ENCODE assay signal across 16 cellular contexts in genomic region chr1:85356130-85356529, GRCh38.
A peak's percentile ranks its signal among the peaks of the same experiment; 100 is the strongest.
DNase-seq lines count a peak whose midpoint lies in the region; ATAC-seq, FAIRE-seq and TF ChIP-seq lines count a peak whose summit lies in the region.
"Had no signal": no experiment of that assay in that cellular context is flagged by ENCODE, and none has a peak within 500 bp of the region (broad histone marks: within the 10 kb centered on the region; RNA-seq: fewer than 3 reads in every experiment).

No MANE protein-coding gene starts in this region.

- no peak for TF ChIP-seq POLR2A in A549 (IDR thresholded peaks at IDR 0.05; ENCODE audit: low read length)

- no peak for TF ChIP-seq CTCF in A549 (IDR thresholded peaks at IDR 0.05)
- no peak for TF ChIP-seq CTCF in Calu3 (IDR thresholded peaks at IDR 0.05; ENCODE audit: unreplicated experiment)
- no peak for TF ChIP-seq CTCF in LNCaP clone FGC (IDR thresholded peaks at IDR 0.05; ENCODE audit: control insufficient read depth, extremely low read depth, insufficient read depth)
- no peak for TF ChIP-seq CTCF in kidney (IDR thresholded peaks at IDR 0.05; ENCODE audit: borderline replicate concordance, extremely low read depth, insufficient read depth)

- H3K4me3 ChIP-seq in A549, result no peak overlapping the region
- H3K4me3 ChIP-seq in LNCaP clone FGC (ENCODE audit: low read depth, low read length), result peak overlapping the region; percentile 12; the same call in 1 of the 2 replicates
- H3K4me3 ChIP-seq in kidney (ENCODE audit: low read length in 2 of 2), result no peak overlapping the region
- no peak overlapping the region for H3K4me3 ChIP-seq in small intestine (ENCODE audit: low read depth in 1 of 2, low read length in 2 of 2)

- H3K27ac ChIP-seq in A549, result no peak overlapping the region
- peak overlapping the region in 1 of 2 donors; percentile 12 for H3K27ac ChIP-seq in kidney (ENCODE audit: low read depth in 2 of 2, low read length in 2 of 2)
- no peak overlapping the region for H3K27ac ChIP-seq in small intestine (ENCODE audit: low read depth in 1 of 2, low read length in 1 of 2)

- peaks cover 64% of the 10 kb centered on the region for H3K4me1 Mint-ChIP-seq in Calu3 (ENCODE audit: low read depth, unreplicated experiment)

- H3K36me3 ChIP-seq in kidney (ENCODE audit: control insufficient read depth in 1 of 2, insufficient read depth in 2 of 2, low read length in 2 of 2) (no peaks in the 10 kb centered on the region), small intestine (ENCODE audit: control insufficient read depth in 2 of 2, insufficient read depth in 2 of 2, low read length in 2 of 2) (no peaks in the 10 kb centered on the region)

- H3K4me3 Mint-ChIP-seq in Calu3 (ENCODE audit: low read depth, unreplicated experiment), result no peak overlapping the region
- H3K4me3 Mint-ChIP-seq: H9 had no signal

- H3K4me1 ChIP-seq in A549 (peaks cover 32% of the 10 kb centered on the region), kidney (ENCODE audit: control insufficient read depth in 1 of 2, insufficient read depth in 1 of 2, low read depth in 1 of 2, low read length in 2 of 2) (peaks cover 2 to 28% of the 10 kb centered on the region in 2 donors), small intestine (ENCODE audit: control insufficient read depth in 2 of 2, insufficient read depth in 1 of 2, low read depth in 1 of 2, low read length in 1 of 2) (no peaks in the 10 kb centered on the region)

- H3K27me3 Mint-ChIP-seq in Calu3 (ENCODE audit: unreplicated experiment), result no peaks in the 10 kb centered on the region

- H3K9me3 ChIP-seq in A549 (no peaks in the 10 kb centered on the region), kidney (ENCODE audit: control insufficient read depth in 1 of 2, low read length in 2 of 2) (no peaks in the 10 kb centered on the region), small intestine (ENCODE audit: control insufficient read depth, low read depth) (no peaks in the 10 kb centered on the region)

- peaks cover 12% of the 10 kb centered on the region for H3K36me3 Mint-ChIP-seq in Calu3 (ENCODE audit: insufficient read depth, unreplicated experiment)

- FAIRE-seq in A549 (lab: Jason Lieb, UNC) (no peak), kidney (lab: Jason Lieb, UNC) (peak; percentile 59), small intestine (lab: Jason Lieb, UNC) (no peak)

- no peaks in the 10 kb centered on the region for H3K27me3 ChIP-seq in small intestine (ENCODE audit: control insufficient read depth in 2 of 2, insufficient read depth in 2 of 2, low read length in 2 of 2)

- H3K9me3 Mint-ChIP-seq in Calu3 (ENCODE audit: low read depth, unreplicated experiment), result peaks cover 2% of the 10 kb centered on the region
- H3K9me3 Mint-ChIP-seq: H9 had no signal

- CTCF ChIA-PET in A549 (lab: Yijun Ruan, JAX), result interaction anchor here (2.2 kb wide), 1 partner anchor 12 kb away, joined by 8 read pairs; no protein-coding TSS in a partner anchor
- CTCF ChIA-PET in Calu3 (lab: Charles Lee), result no interaction called here

- TF ChIP-seq RAD21 in A549 (conservative IDR thresholded peaks at IDR 0.05 in 1 of 2, IDR thresholded peaks at IDR 0.05 in 1 of 2), result no peak

- no TSS peak for BruUV-seq in Calu3 (replicated peaks; lab: Mats Ljungman, UMichigan)

- H3K9ac ChIP-seq in kidney (ENCODE audit: low read length in 2 of 2), result no peak overlapping the region

- H3K27ac Mint-ChIP-seq in Calu3 (ENCODE audit: unreplicated experiment), result peak overlapping the region; percentile 60

- ATAC-seq in A549 (no peak), GM18502 (IDR thresholded peaks at IDR 0.05; ENCODE audit: poor library complexity, unreplicated experiment) (no peak)
- ATAC-seq: SK-N-SH treated with all-trans-retinoic acid at 6 μM for 48 hours had no signal

- DNase-seq in A549 (ENCODE audit: low read depth in 1 of 2, low spot score in 1 of 2) (no peak), Calu3 (no peak), LNCaP clone FGC (ENCODE audit: low read depth) (peak; percentile 34), kidney (no peak), small intestine (no peak), NCI-H1048 (lab: John Stamatoyannopoulos, UW) (no peak)
- DNase-seq: ACHN, DMS79 treated with DMSO at 0.1 percent for 48 hours, H9, NCI-H187 treated with DMSO at 0.1 percent for 48 hours, OCI-M1, SHP77, T-helper 1 cell, T-helper 9 cell had no signal

- H3K4me2 ChIP-seq in A549, result peak overlapping the region; percentile 17; the same call in 1 of the 3 replicates

- POLR2A ChIA-PET in A549 (lab: Yijun Ruan, JAX), result no interaction called here

- intact Hi-C loops in Calu3 (cut with micrococcal nuclease; ENCODE audit: unreplicated experiment), result no loop called here
- intact Hi-C loops in kidney (cut with DNase I), result no loop called here

- no peak for TF ChIP-seq EP300 in A549 (IDR thresholded peaks at IDR 0.05)

TF ChIP-seq in A549, 52 proteins besides CTCF, POLR2A, EP300 and RAD21:
- no peak for TF ChIP-seq FOSB (CRISPR knock-in tag; IDR thresholded peaks at IDR 0.05)
- TF ChIP-seq SREBF2 (IDR thresholded peaks at IDR 0.05), result no peak
TF ChIP-seq in A549: peak in this region for 0.
